21 cellular contexts compared by ENCODE assay signal in genomic region chr17:7497228-7497627, GRCh38. TPM values are rescaled to one million over a fixed set of nuclear protein-coding genes. Genes with fewer than 3 reads are reported as not detected.
DNase-seq lines count a peak whose midpoint lies in the region; ATAC-seq and TF ChIP-seq lines count a peak whose summit lies in the region.
"Had no signal": no experiment of that assay in that cellular context is flagged by ENCODE, and none has a peak within 500 bp of the region (broad histone marks: within the 10 kb centered on the region; RNA-seq: fewer than 3 reads in every experiment).

No MANE protein-coding gene starts in this region.

- intact Hi-C loops in Right ventricle myocardium inferior (cut with DNase I), result no loop called here
- intact Hi-C loops in cardiac septum (cut with DNase I), result no loop called here
- intact Hi-C loops in left lung (cut with DNase I), result no loop called here
- intact Hi-C loops in upper lobe of right lung (cut with DNase I), result no loop called here

- peaks cover 2 to 67% of the 10 kb centered on the region in 2 donors for H3K36me3 ChIP-seq in left lung
- H3K36me3 ChIP-seq in upper lobe of right lung, result peaks cover 77% of the 10 kb centered on the region

- peaks cover 0 to 12% of the 10 kb centered on the region in 2 donors for H3K4me1 ChIP-seq in left lung
- H3K4me1 ChIP-seq in upper lobe of right lung, result peaks cover 5% of the 10 kb centered on the region

- ATAC-seq in Right ventricle myocardium inferior (peak; percentile 20), left lung (peak; percentile 37), upper lobe of right lung (peak; percentile 13)
- ATAC-seq: activated naive CD4-positive, alpha-beta T cell treated with anti-CD3 and anti-CD28 coated beads, Interleukin-2, amount 50 U/mL, for 72 hours had no signal

- no peak overlapping the region for H3K27ac ChIP-seq in left lung
- no peak overlapping the region for H3K27ac ChIP-seq in upper lobe of right lung
- H3K27ac ChIP-seq: BLaER1 treated with 17β-estradiol and CSF1 and Interleukin-3, amounts not matched to agents 10 nM and 100 nM; dorsolateral prefrontal cortex; transverse colon had no signal

- H3K27me3 ChIP-seq in left lung (no peaks in the 10 kb centered on the region), upper lobe of right lung (no peaks in the 10 kb centered on the region)
- H3K27me3 ChIP-seq: BLaER1 treated with 17β-estradiol and CSF1 and Interleukin-3, amounts not matched to agents 10 nM and 100 nM; dorsolateral prefrontal cortex; esophagus squamous epithelium; transverse colon had no signal

- no peak for TF ChIP-seq CTCF in left lung (IDR thresholded peaks at IDR 0.05)
- TF ChIP-seq CTCF in upper lobe of right lung (IDR thresholded peaks at IDR 0.05), result no peak

- no peak for DNase-seq in Right ventricle myocardium inferior (ENCODE audit: missing footprints)
- DNase-seq in cardiac septum (ENCODE audit: low spot score), result no peak
- no peak for DNase-seq in left lung
- DNase-seq in upper lobe of right lung, result no peak
- no peak for DNase-seq in DMS53 treated with DMSO at 0.1 percent for 48 hours (lab: John Stamatoyannopoulos, UW; ENCODE audit: unreplicated experiment)
- no peak for DNase-seq in activated CD8-positive, alpha-beta memory T cell treated with anti-CD3 and anti-CD28 coated beads for 24 hours
- DNase-seq: activated CD4-positive, alpha-beta T cell treated with anti-CD3 and anti-CD28 coated beads, Interleukin-2, amount 50 U/mL, for 1 hour; activated T-cell treated with anti-CD3 and anti-CD28 coated beads, Interleukin-2, amount 50 U/mL, for 24 hours; DMS 273 treated with DMSO at 0.1 percent for 48 hours; dorsolateral prefrontal cortex; esophagus squamous epithelium; immature natural killer cell; mesendoderm; NCI-H187 treated with DMSO at 0.1 percent for 48 hours; NCI-H446 treated with DMSO at 0.1 percent for 48 hours; RPMI8226; stimulated activated naive CD4-positive, alpha-beta T cell treated with Interleukin-2 at 50 U/mL for 16 hours; transverse colon had no signal

- no peak overlapping the region for H3K4me3 ChIP-seq in left lung
- no peak overlapping the region for H3K4me3 ChIP-seq in upper lobe of right lung
- H3K4me3 ChIP-seq: BLaER1 treated with 17β-estradiol and CSF1 and Interleukin-3, amounts not matched to agents 10 nM and 100 nM; dorsolateral prefrontal cortex; esophagus squamous epithelium; transverse colon had no signal

- H3K9me3 ChIP-seq in left lung, result no peaks in the 10 kb centered on the region
- H3K9me3 ChIP-seq in upper lobe of right lung, result no peaks in the 10 kb centered on the region
- H3K9me3 ChIP-seq: BLaER1 treated with 17β-estradiol and CSF1 and Interleukin-3, amounts not matched to agents 10 nM and 100 nM; esophagus squamous epithelium; transverse colon had no signal

RNA-seq across cellular contexts. Expression of gene POLR2A, which starts 13.1 kb away (rescaled TPM):
- total RNA-seq in Right ventricle myocardium inferior (36.4 TPM), cardiac septum (56.4 TPM), left lung (100 to 1,000 TPM in 1 of 2 donors, 10 to 100 TPM in 1; 90.8 to 116 TPM), upper lobe of right lung (105 TPM)

RNA-seq across cellular contexts. Expression of gene SLC35G6, which starts 16.0 kb away (rescaled TPM):
- not detected for total RNA-seq in Right ventricle myocardium inferior
- total RNA-seq in cardiac septum, result not detected
- not detected for total RNA-seq in left lung
- total RNA-seq in upper lobe of right lung, result not detected
- total RNA-seq: activated naive CD4-positive, alpha-beta T cell treated with anti-CD3 and anti-CD28 coated beads, Interleukin-2, amount 50 U/mL, for 72 hours; esophagus squamous epithelium; renal cortical epithelial cell; transverse colon had no signal

RNA-seq across cellular contexts. Expression of gene ZBTB4, which starts 17.8 kb away (rescaled TPM):
- total RNA-seq in Right ventricle myocardium inferior (62.1 TPM), cardiac septum (69.4 TPM), left lung (10 to 100 TPM; 46.2 to 63.2 TPM), upper lobe of right lung (84.7 TPM)

RNA-seq across cellular contexts. Expression of gene TNFSF12, which starts 51.6 kb away (rescaled TPM):
- total RNA-seq in Right ventricle myocardium inferior, result 41.7 TPM
- total RNA-seq in cardiac septum, result 33.9 TPM
- total RNA-seq in left lung, result 10 to 100 TPM; 48.5 to 50.5 TPM
- 75.7 TPM for total RNA-seq in upper lobe of right lung

RNA-seq across cellular contexts. Expression of gene CHRNB1, which starts 52.4 kb away (rescaled TPM):
- total RNA-seq in Right ventricle myocardium inferior (11.8 TPM), cardiac septum (9.9 TPM), left lung (10 to 100 TPM; 10.6 to 12.1 TPM), upper lobe of right lung (10.1 TPM)
